ENCODE assay signal across 20 cellular contexts in the genomic region with DNA sequence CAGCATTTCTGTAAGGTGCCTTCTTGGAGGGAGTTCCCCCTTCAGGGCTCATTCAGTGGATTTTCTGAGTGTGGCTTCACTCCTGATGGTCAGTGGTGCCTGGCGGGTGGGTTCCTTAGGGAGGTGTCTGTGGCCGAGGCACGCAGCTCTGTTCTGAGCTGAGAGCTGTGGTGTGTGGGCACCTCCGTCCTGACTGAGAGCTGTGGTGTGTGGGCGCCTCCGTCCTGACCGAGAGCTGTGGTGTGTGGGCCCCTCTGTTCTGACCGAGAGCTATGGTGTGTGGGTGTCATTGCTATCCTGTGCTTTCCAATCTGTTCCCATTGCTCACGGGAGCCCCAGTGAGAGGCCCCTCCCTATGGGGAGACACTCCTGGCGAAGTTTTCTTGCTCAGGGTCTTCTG. TPM values are rescaled to one million over a fixed set of nuclear protein-coding genes. Genes with fewer than 3 reads are reported as not detected.
DNase-seq lines count a peak whose midpoint lies in the region; ATAC-seq, FAIRE-seq and TF ChIP-seq lines count a peak whose summit lies in the region.
"Had no signal": no experiment of that assay in that cellular context is flagged by ENCODE, and none has a peak within 500 bp of the region (broad histone marks: within the 10 kb centered on the region; RNA-seq: fewer than 3 reads in every experiment).

No MANE protein-coding gene starts in this region.

- H4K20me1 ChIP-seq in BLaER1 treated with 17β-estradiol and CSF1 and Interleukin-3, amounts not matched to agents 10 nM and 100 nM, result peaks cover 4 to 96% (median 34%) of the 10 kb centered on the region in 11 experiments; a peak in 19 of 22 replicates

- peak overlapping the region in 7 of 11 experiments; percentile 3 to 63 (median 51); a peak in 9 of 22 replicates for H3K9ac ChIP-seq in BLaER1 treated with 17β-estradiol and CSF1 and Interleukin-3, amounts not matched to agents 10 nM and 100 nM
- H3K9ac ChIP-seq: GM23248 had no signal

- peak overlapping the region in 8 of 11 experiments; percentile 24 to 77 (median 56); a peak in 13 of 22 replicates for H3K27ac ChIP-seq in BLaER1 treated with 17β-estradiol and CSF1 and Interleukin-3, amounts not matched to agents 10 nM and 100 nM
- H3K27ac ChIP-seq: colonic mucosa, foreskin keratinocyte, GM23248, SK-N-MC had no signal

- H3K27me3 Mint-ChIP-seq in activated T-helper 1 cell treated with anti-CD3 and anti-CD28 coated beads, Interleukin-12 subunit alpha, Interleukin-12 subunit beta, Interleukin-2, Interleukin-4 antibody, amounts not matched to agents 30 ng/mL and 10 ng/mL and 1 ng/mL, durations not matched to agents 14 hours and 24 hours and 36 hours (ENCODE audit: insufficient read depth), result no peaks in the 10 kb centered on the region
- no peaks in the 10 kb centered on the region for H3K27me3 Mint-ChIP-seq in naive B cell

- no peaks in the 10 kb centered on the region for H3K27me3 ChIP-seq in BLaER1 treated with 17β-estradiol and CSF1 and Interleukin-3, amounts not matched to agents 10 nM and 100 nM
- H3K27me3 ChIP-seq: colonic mucosa, foreskin keratinocyte had no signal

- H3K36me3 ChIP-seq in BLaER1 treated with 17β-estradiol and CSF1 and Interleukin-3, amounts not matched to agents 10 nM and 100 nM, result peaks cover 46 to 95% (median 65%) of the 10 kb centered on the region in 11 experiments
- H3K36me3 ChIP-seq: colonic mucosa had no signal

- peak overlapping the region; percentile 33 to 81 (median 64); a peak in 20 of 22 replicates for H3K4me2 ChIP-seq in BLaER1 treated with 17β-estradiol and CSF1 and Interleukin-3, amounts not matched to agents 10 nM and 100 nM

- H3K36me3 Mint-ChIP-seq in activated T-helper 1 cell treated with anti-CD3 and anti-CD28 coated beads, Interleukin-12 subunit alpha, Interleukin-12 subunit beta, Interleukin-2, Interleukin-4 antibody, amounts not matched to agents 30 ng/mL and 10 ng/mL and 1 ng/mL, durations not matched to agents 14 hours and 24 hours and 36 hours (ENCODE audit: low read depth), result peaks cover 14% of the 10 kb centered on the region
- peaks cover 0 to 30% of the 10 kb centered on the region in 2 donors for H3K36me3 Mint-ChIP-seq in naive B cell

- no peaks in the 10 kb centered on the region for H3K9me3 ChIP-seq in BLaER1 treated with 17β-estradiol and CSF1 and Interleukin-3, amounts not matched to agents 10 nM and 100 nM (replicated peaks in 1 of 11)
- H3K9me3 ChIP-seq: colonic mucosa had no signal

- intact Hi-C loops in activated T-helper 1 cell treated with anti-CD3 and anti-CD28 coated beads, Interleukin-12 subunit alpha, Interleukin-12 subunit beta, Interleukin-2, Interleukin-4 antibody, amounts not matched to agents 30 ng/mL and 10 ng/mL and 1 ng/mL, durations not matched to agents 14 hours and 24 hours and 36 hours (cut with micrococcal nuclease), result no loop called here

- peak; percentile 67 for FAIRE-seq in GM12891 (lab: Jason Lieb, UNC)
- FAIRE-seq: endothelial cell of umbilical vein, TTC549 had no signal

- no peaks in the 10 kb centered on the region for H3K9me3 Mint-ChIP-seq in activated T-helper 1 cell treated with anti-CD3 and anti-CD28 coated beads, Interleukin-12 subunit alpha, Interleukin-12 subunit beta, Interleukin-2, Interleukin-4 antibody, amounts not matched to agents 30 ng/mL and 10 ng/mL and 1 ng/mL, durations not matched to agents 14 hours and 24 hours and 36 hours
- peaks cover 0 to 3% (median 0%) of the 10 kb centered on the region in 7 donors for H3K9me3 Mint-ChIP-seq in naive B cell

- DNase-seq in GM12891 (ENCODE audit: insufficient read length, low spot score), result no peak
- no peak for DNase-seq in activated T-helper 1 cell treated with anti-CD3 and anti-CD28 coated beads, Interleukin-12 subunit alpha, Interleukin-12 subunit beta, Interleukin-2, Interleukin-4 antibody, amounts not matched to agents 30 ng/mL and 10 ng/mL and 1 ng/mL, durations not matched to agents 14 hours and 24 hours and 36 hours (ENCODE audit: low spot score)
- DNase-seq in naive B cell, result no peak
- no peak for DNase-seq in cerebellar nuclear complex (lab: John Stamatoyannopoulos, UW)
- no peak for DNase-seq in NCI-H1694 treated with DMSO at 0.1 percent for 48 hours (lab: John Stamatoyannopoulos, UW)
- DNase-seq: colonic mucosa, foreskin keratinocyte, GM23248, KG1, NCI-H1048, NCI-H748 treated with DMSO at 0.1 percent for 48 hours had no signal

- H3K4me3 Mint-ChIP-seq in activated T-helper 1 cell treated with anti-CD3 and anti-CD28 coated beads, Interleukin-12 subunit alpha, Interleukin-12 subunit beta, Interleukin-2, Interleukin-4 antibody, amounts not matched to agents 30 ng/mL and 10 ng/mL and 1 ng/mL, durations not matched to agents 14 hours and 24 hours and 36 hours, result no peak overlapping the region
- peak overlapping the region in 1 of 8 donors; percentile 4 for H3K4me3 Mint-ChIP-seq in naive B cell

- H3K4me1 Mint-ChIP-seq in activated T-helper 1 cell treated with anti-CD3 and anti-CD28 coated beads, Interleukin-12 subunit alpha, Interleukin-12 subunit beta, Interleukin-2, Interleukin-4 antibody, amounts not matched to agents 30 ng/mL and 10 ng/mL and 1 ng/mL, durations not matched to agents 14 hours and 24 hours and 36 hours (ENCODE audit: low read depth), result peaks cover 15% of the 10 kb centered on the region
- peaks cover 8 to 14% (median 13%) of the 10 kb centered on the region in 3 donors for H3K4me1 Mint-ChIP-seq in naive B cell

- ATAC-seq in naive B cell (ENCODE audit: low read depth in 2 of 2) (no peak), HG02938 (IDR thresholded peaks at IDR 0.05; ENCODE audit: unreplicated experiment) (no peak), HG03039 (IDR thresholded peaks at IDR 0.05; ENCODE audit: unreplicated experiment) (no peak)
- ATAC-seq: foreskin keratinocyte had no signal

- peaks cover 31 to 75% (median 58%) of the 10 kb centered on the region in 10 experiments for H3K4me1 ChIP-seq in BLaER1 treated with 17β-estradiol and CSF1 and Interleukin-3, amounts not matched to agents 10 nM and 100 nM
- H3K4me1 ChIP-seq: colonic mucosa, foreskin keratinocyte had no signal

- H3K4me3 ChIP-seq in BLaER1 treated with 17β-estradiol and CSF1 and Interleukin-3, amounts not matched to agents 10 nM and 100 nM, result no peak overlapping the region
- H3K4me3 ChIP-seq: colonic mucosa, GM23248, SK-N-MC had no signal

- H3K27ac Mint-ChIP-seq in activated T-helper 1 cell treated with anti-CD3 and anti-CD28 coated beads, Interleukin-12 subunit alpha, Interleukin-12 subunit beta, Interleukin-2, Interleukin-4 antibody, amounts not matched to agents 30 ng/mL and 10 ng/mL and 1 ng/mL, durations not matched to agents 14 hours and 24 hours and 36 hours, result peak overlapping the region; percentile 40
- H3K27ac Mint-ChIP-seq in naive B cell, result peak overlapping the region in 4 of 6 donors; percentile 63 to 91 (median 83)

- no peak for TF ChIP-seq POLR2A in GM12891 (IDR thresholded peaks at IDR 0.05; ENCODE audit: low read depth, low read length)

TF ChIP-seq in GM12891, 5 proteins besides CTCF, POLR2A, EP300 and RAD21:
- no peak for TF ChIP-seq SPI1 (IDR thresholded peaks at IDR 0.05; ENCODE audit: low read depth, low read length)
- no peak for TF ChIP-seq PAX5 (IDR thresholded peaks at IDR 0.05; ENCODE audit: insufficient read depth, low read length, severe bottlenecking)
- no peak for TF ChIP-seq TAF1 (IDR thresholded peaks at IDR 0.05; ENCODE audit: low read depth, low read length)

RNA-seq across cellular contexts. Expression of a gene that starts 39.8 kb away (rescaled TPM):
- polyA plus RNA-seq in GM12891 (2012; ENCODE audit: low read depth, missing spikeins), result 0.47 TPM
- not detected in 2 replicates for total RNA-seq in activated T-helper 1 cell treated with anti-CD3 and anti-CD28 coated beads, Interleukin-12 subunit alpha, Interleukin-12 subunit beta, Interleukin-2, Interleukin-4 antibody, amounts not matched to agents 30 ng/mL and 10 ng/mL and 1 ng/mL, durations not matched to agents 14 hours and 24 hours and 36 hours
- polyA plus RNA-seq in naive B cell (ENCODE audit: low read depth in 6 of 6), result under 1 TPM in 1 of 6 donors, not detected in 5; 0.04 TPM
- total RNA-seq: endothelial cell of umbilical vein, foreskin keratinocyte, GM23248, osteoblast, subcutaneous adipose tissue had no signal
- polyA plus RNA-seq: AG04450, endothelial cell of umbilical vein, foreskin keratinocyte, GM23248 had no signal
